ENCODE assay signal across 11 cellular contexts in genomic region chr1:216005916-216006315, GRCh38.
DNase-seq lines count a peak whose midpoint lies in the region; ATAC-seq and TF ChIP-seq lines count a peak whose summit lies in the region.
"Had no signal": no experiment of that assay in that cellular context is flagged by ENCODE, and none has a peak within 500 bp of the region (broad histone marks: within the 10 kb centered on the region; RNA-seq: fewer than 3 reads in every experiment).

No MANE protein-coding gene starts in this region.

- CTCF ChIA-PET in WTC11 (lab: Charles Lee) = no interaction called here

- TF ChIP-seq CTCF in fibroblast of the aortic adventitia (IDR thresholded peaks at IDR 0.05; ENCODE audit: insufficient read depth, low read length) = no peak
- no peak for TF ChIP-seq CTCF in WTC11 (IDR thresholded peaks at IDR 0.05)

- H3K4me3 Mint-ChIP-seq in WTC11 = no peak overlapping the region
- H3K4me3 Mint-ChIP-seq: brain had no signal

- WGBS in GM23248 (ENCODE audit: low coverage in 1 of 2, low lambda C conversion rate in 2 of 2, missing lambda C conversion rate in 2 of 2), 2 experiments = 64% methylated on average over 2 of the region's 2 CpGs

- no peaks in the 10 kb centered on the region for H3K4me1 ChIP-seq in GM23248 (ENCODE audit: insufficient read depth)
- H3K4me1 ChIP-seq: parathyroid adenoma had no signal

- no peaks in the 10 kb centered on the region; the same call in 1 of the 2 replicates for H3K27me3 Mint-ChIP-seq in WTC11 (ENCODE audit: low read depth)
- H3K27me3 Mint-ChIP-seq: brain had no signal

- peaks cover 16% of the 10 kb centered on the region for H3K9me3 Mint-ChIP-seq in WTC11

- no peaks in the 10 kb centered on the region for H3F3A ChIP-seq in GM23248 (ENCODE audit: insufficient read depth)

- no peak overlapping the region for H2AFZ ChIP-seq in GM23248
- H2AFZ ChIP-seq: parathyroid adenoma had no signal

- peaks cover 14% of the 10 kb centered on the region; the same call in 1 of the 2 replicates for H3K27me3 ChIP-seq in GM23248 (replicated peaks; ENCODE audit: insufficient read depth)

- POLR2A ChIA-PET in WTC11 (lab: Charles Lee) = no interaction called here

- no peaks in the 10 kb centered on the region for H3K36me3 ChIP-seq in GM23248 (ENCODE audit: low read depth)

- in situ Hi-C loops in GM23248 (cut with MboI) = no loop called here

- no peaks in the 10 kb centered on the region for H3K9me3 ChIP-seq in GM23248 (ENCODE audit: low read depth)

- no peaks in the 10 kb centered on the region for H3K9me2 ChIP-seq in GM23248 (ENCODE audit: insufficient read depth)

- ATAC-seq in GM18519 (IDR thresholded peaks at IDR 0.05; ENCODE audit: low FRiP score, unreplicated experiment) = peak; percentile 100
- ATAC-seq in HG03558 (IDR thresholded peaks at IDR 0.05; ENCODE audit: extremely low read depth, unreplicated experiment) = peak; percentile 100
- no peak for ATAC-seq in WTC11

- no peak overlapping the region for H3K4me2 ChIP-seq in GM23248 (ENCODE audit: unreplicated experiment)

- H4K20me1 ChIP-seq in GM23248 (ENCODE audit: insufficient read depth) = no peaks in the 10 kb centered on the region

- peaks cover 19% of the 10 kb centered on the region for H3K36me3 Mint-ChIP-seq in WTC11
- H3K36me3 Mint-ChIP-seq: brain had no signal

- no peak overlapping the region for H3K27ac Mint-ChIP-seq in WTC11
- H3K27ac Mint-ChIP-seq: brain had no signal

- H3K9ac ChIP-seq in GM23248 = no peak overlapping the region
- H3K9ac ChIP-seq: parathyroid adenoma had no signal

- H3K4me3 ChIP-seq in GM23248 (no peak overlapping the region), fibroblast of the aortic adventitia (ENCODE audit: low read depth, low read length) (no peak overlapping the region)

- H3K79me2 ChIP-seq in GM23248 (ENCODE audit: insufficient read depth) = no peaks in the 10 kb centered on the region
- H3K79me2 ChIP-seq: parathyroid adenoma had no signal

- DNase-seq in GM23248 (peak; percentile 35), fibroblast of the aortic adventitia (ENCODE audit: low read depth) (peak; percentile 2), COR-L47 (lab: John Stamatoyannopoulos, UW) (no peak), GM19238 (ENCODE audit: insufficient read length, low spot score) (no peak), NCI-H2081 (lab: John Stamatoyannopoulos, UW) (no peak), WTC11 (ENCODE audit: low spot score) (no peak)
- DNase-seq: NCI-H1105 treated with DMSO at 0.1 percent for 48 hours had no signal

- H3K4me1 Mint-ChIP-seq in WTC11 = peaks cover 6% of the 10 kb centered on the region
- H3K4me1 Mint-ChIP-seq: brain had no signal

- no peak overlapping the region for H3K27ac ChIP-seq in GM23248
- H3K27ac ChIP-seq: parathyroid adenoma had no signal

TF ChIP-seq in WTC11, 78 proteins besides CTCF, POLR2A, EP300 and RAD21 (continues in another document):
- TF ChIP-seq FOXK1 (CRISPR knock-in tag; IDR thresholded peaks at IDR 0.05) (no peak), FOXP4 (CRISPR knock-in tag; IDR thresholded peaks at IDR 0.05) (no peak), GRHL2 (CRISPR knock-in tag; IDR thresholded peaks at IDR 0.05; ENCODE audit: insufficient replicate concordance, severe bottlenecking) (no peak), ZBTB43 (CRISPR knock-in tag; IDR thresholded peaks at IDR 0.05) (no peak), E2F5 (CRISPR knock-in tag; IDR thresholded peaks at IDR 0.05) (no peak), JAZF1 (CRISPR knock-in tag; IDR thresholded peaks at IDR 0.05) (no peak), ZNF512 (CRISPR knock-in tag; IDR thresholded peaks at IDR 0.05; ENCODE audit: borderline replicate concordance) (no peak), PREB (CRISPR knock-in tag; IDR thresholded peaks at IDR 0.05; ENCODE audit: borderline replicate concordance) (no peak), ZNF121 (CRISPR knock-in tag; IDR thresholded peaks at IDR 0.05) (no peak), TEAD1 (CRISPR knock-in tag; IDR thresholded peaks at IDR 0.05) (no peak), USF1 (CRISPR knock-in tag; IDR thresholded peaks at IDR 0.05) (no peak), NR1H2 (CRISPR knock-in tag; IDR thresholded peaks at IDR 0.05) (no peak), NR3C1 (CRISPR knock-in tag; conservative IDR thresholded peaks at IDR 0.05; ENCODE audit: low read depth) (no peak)

Comparison
In these comparisons a context has a peak if more than half of its experiments do, and no peak if none do; other contexts are left out.
1. DNase-seq: peak in GM23248 (single experiment) and fibroblast of the aortic adventitia (single experiment); none in COR-L47 (single experiment), GM19238 (single experiment), NCI-H2081 (0 of 2) and WTC11 (single experiment).